In genomic region chr9:98576354-98576753, GRCh38 we compare ENCODE assay signal across 1 cellular context.
TF ChIP-seq lines count a peak whose summit lies in the region.

No MANE protein-coding gene starts in this region.

TF ChIP-seq in K562, 482 proteins besides CTCF, POLR2A, EP300 and RAD21 (continued from another document and continues in another):
- TF ChIP-seq, protein P1, sequence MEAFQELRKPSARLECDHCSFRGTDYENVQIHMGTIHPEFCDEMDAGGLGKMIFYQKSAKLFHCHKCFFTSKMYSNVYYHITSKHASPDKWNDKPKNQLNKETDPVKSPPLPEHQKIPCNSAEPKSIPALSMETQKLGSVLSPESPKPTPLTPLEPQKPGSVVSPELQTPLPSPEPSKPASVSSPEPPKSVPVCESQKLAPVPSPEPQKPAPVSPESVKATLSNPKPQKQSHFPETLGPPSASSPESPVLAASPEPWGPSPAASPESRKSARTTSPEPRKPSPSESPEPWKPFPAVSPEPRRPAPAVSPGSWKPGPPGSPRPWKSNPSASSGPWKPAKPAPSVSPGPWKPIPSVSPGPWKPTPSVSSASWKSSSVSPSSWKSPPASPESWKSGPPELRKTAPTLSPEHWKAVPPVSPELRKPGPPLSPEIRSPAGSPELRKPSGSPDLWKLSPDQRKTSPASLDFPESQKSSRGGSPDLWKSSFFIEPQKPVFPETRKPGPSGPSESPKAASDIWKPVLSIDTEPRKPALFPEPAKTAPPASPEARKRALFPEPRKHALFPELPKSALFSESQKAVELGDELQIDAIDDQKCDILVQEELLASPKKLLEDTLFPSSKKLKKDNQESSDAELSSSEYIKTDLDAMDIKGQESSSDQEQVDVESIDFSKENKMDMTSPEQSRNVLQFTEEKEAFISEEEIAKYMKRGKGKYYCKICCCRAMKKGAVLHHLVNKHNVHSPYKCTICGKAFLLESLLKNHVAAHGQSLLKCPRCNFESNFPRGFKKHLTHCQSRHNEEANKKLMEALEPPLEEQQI (IDR thresholded peaks at IDR 0.05): peak; percentile 65; the same call in 1 of the 2 replicates
- no peak for TF ChIP-seq NR2F6 (CRISPR knock-in tag; IDR thresholded peaks at IDR 0.05)
- TF ChIP-seq SLC30A9 (CRISPR knock-in tag; IDR thresholded peaks at IDR 0.05): no peak
- no peak for TF ChIP-seq STAT6 (CRISPR knock-in tag; IDR thresholded peaks at IDR 0.05)
- no peak for TF ChIP-seq ZBTB7A (IDR thresholded peaks at IDR 0.05; ENCODE audit: borderline replicate concordance, control insufficient read depth, low read depth, low read length)
- TF ChIP-seq CEBPG (CRISPR knock-in tag; IDR thresholded peaks at IDR 0.05): no peak
- 0 out of 4 replicates have a peak, but pooled peaks of 1 of the 2 experiments have one; percentile 38 for TF ChIP-seq CEBPG (tag; conservative IDR thresholded peaks at IDR 0.05 in 1 of 2, IDR thresholded peaks at IDR 0.05 in 1 of 2)
- TF ChIP-seq, protein P2, sequence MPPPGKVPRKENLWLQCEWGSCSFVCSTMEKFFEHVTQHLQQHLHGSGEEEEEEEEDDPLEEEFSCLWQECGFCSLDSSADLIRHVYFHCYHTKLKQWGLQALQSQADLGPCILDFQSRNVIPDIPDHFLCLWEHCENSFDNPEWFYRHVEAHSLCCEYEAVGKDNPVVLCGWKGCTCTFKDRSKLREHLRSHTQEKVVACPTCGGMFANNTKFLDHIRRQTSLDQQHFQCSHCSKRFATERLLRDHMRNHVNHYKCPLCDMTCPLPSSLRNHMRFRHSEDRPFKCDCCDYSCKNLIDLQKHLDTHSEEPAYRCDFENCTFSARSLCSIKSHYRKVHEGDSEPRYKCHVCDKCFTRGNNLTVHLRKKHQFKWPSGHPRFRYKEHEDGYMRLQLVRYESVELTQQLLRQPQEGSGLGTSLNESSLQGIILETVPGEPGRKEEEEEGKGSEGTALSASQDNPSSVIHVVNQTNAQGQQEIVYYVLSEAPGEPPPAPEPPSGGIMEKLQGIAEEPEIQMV (tag; conservative IDR thresholded peaks at IDR 0.05; ENCODE audit: low read depth): no peak; the same call in 1 of the 2 replicates
- TF ChIP-seq ERF (CRISPR knock-in tag; IDR thresholded peaks at IDR 0.05): no peak
- peak; percentile 69; the same call in 1 of the 2 replicates for TF ChIP-seq ZNF668 (CRISPR knock-in tag; IDR thresholded peaks at IDR 0.05)
- TF ChIP-seq XRCC3 (IDR thresholded peaks at IDR 0.05): no peak
- TF ChIP-seq MECOM (CRISPR knock-in tag; IDR thresholded peaks at IDR 0.05): peak; percentile 36; the same call in 1 of the 2 replicates
- 0 out of 2 replicates have a peak, but pooled peaks have one; percentile 33 for TF ChIP-seq MEF2A (IDR thresholded peaks at IDR 0.05; ENCODE audit: control insufficient read depth, low read depth, low read length)
- TF ChIP-seq JUND (IDR thresholded peaks at IDR 0.05; ENCODE audit: borderline replicate concordance, low read depth, low read length): peak; percentile 75
- peak; percentile 42; the same call in 1 of the 3 replicates for TF ChIP-seq JUND (tag; IDR thresholded peaks at IDR 0.05; ENCODE audit: borderline replicate concordance, low read depth, low read length)
- TF ChIP-seq GATA2 (CRISPR knock-in tag; IDR thresholded peaks at IDR 0.05): peak; percentile 97
- peak; percentile 86 to 87 for TF ChIP-seq TRIM24 (IDR thresholded peaks at IDR 0.05)
- TF ChIP-seq ZEB2 (IDR thresholded peaks at IDR 0.05): no peak
- peak; percentile 27; the same call in 1 of the 2 replicates for TF ChIP-seq CREM (IDR thresholded peaks at IDR 0.05; ENCODE audit: low read depth)
- 0 out of 2 replicates have a peak, but pooled peaks have one; percentile 17 for TF ChIP-seq ZNF311 (CRISPR knock-in tag; IDR thresholded peaks at IDR 0.05)
- TF ChIP-seq, protein P3, sequence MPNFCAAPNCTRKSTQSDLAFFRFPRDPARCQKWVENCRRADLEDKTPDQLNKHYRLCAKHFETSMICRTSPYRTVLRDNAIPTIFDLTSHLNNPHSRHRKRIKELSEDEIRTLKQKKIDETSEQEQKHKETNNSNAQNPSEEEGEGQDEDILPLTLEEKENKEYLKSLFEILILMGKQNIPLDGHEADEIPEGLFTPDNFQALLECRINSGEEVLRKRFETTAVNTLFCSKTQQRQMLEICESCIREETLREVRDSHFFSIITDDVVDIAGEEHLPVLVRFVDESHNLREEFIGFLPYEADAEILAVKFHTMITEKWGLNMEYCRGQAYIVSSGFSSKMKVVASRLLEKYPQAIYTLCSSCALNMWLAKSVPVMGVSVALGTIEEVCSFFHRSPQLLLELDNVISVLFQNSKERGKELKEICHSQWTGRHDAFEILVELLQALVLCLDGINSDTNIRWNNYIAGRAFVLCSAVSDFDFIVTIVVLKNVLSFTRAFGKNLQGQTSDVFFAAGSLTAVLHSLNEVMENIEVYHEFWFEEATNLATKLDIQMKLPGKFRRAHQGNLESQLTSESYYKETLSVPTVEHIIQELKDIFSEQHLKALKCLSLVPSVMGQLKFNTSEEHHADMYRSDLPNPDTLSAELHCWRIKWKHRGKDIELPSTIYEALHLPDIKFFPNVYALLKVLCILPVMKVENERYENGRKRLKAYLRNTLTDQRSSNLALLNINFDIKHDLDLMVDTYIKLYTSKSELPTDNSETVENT (CRISPR knock-in tag; IDR thresholded peaks at IDR 0.05): no peak
- peak; percentile 97 for TF ChIP-seq TCF3 (CRISPR knock-in tag; IDR thresholded peaks at IDR 0.05)
- TF ChIP-seq DMBX1 (CRISPR knock-in tag; IDR thresholded peaks at IDR 0.05; ENCODE audit: borderline replicate concordance): peak; percentile 71; the same call in 1 of the 2 replicates
- peak; percentile 85 for TF ChIP-seq HDAC3 (IDR thresholded peaks at IDR 0.05; ENCODE audit: borderline replicate concordance, partially characterized antibody)
- TF ChIP-seq, protein P4, sequence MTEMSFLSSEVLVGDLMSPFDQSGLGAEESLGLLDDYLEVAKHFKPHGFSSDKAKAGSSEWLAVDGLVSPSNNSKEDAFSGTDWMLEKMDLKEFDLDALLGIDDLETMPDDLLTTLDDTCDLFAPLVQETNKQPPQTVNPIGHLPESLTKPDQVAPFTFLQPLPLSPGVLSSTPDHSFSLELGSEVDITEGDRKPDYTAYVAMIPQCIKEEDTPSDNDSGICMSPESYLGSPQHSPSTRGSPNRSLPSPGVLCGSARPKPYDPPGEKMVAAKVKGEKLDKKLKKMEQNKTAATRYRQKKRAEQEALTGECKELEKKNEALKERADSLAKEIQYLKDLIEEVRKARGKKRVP (CRISPR knock-in tag; IDR thresholded peaks at IDR 0.05): no peak
- peak; percentile 79; the same call in 1 of the 2 replicates for TF ChIP-seq CC2D1A (IDR thresholded peaks at IDR 0.05)
- peak; percentile 98 for TF ChIP-seq ADNP (tag; IDR thresholded peaks at IDR 0.05)
- TF ChIP-seq ZNF3 (CRISPR knock-in tag; IDR thresholded peaks at IDR 0.05): no peak
- TF ChIP-seq CBX3 (IDR thresholded peaks at IDR 0.05; ENCODE audit: borderline replicate concordance in 1 of 2, low read length in 2 of 2): peak in 1 of 2 experiments; percentile 94; a peak in 2 of 3 replicates
- TF ChIP-seq MEIS2 (IDR thresholded peaks at IDR 0.05; ENCODE audit: partially characterized antibody): peak; percentile 99
- TF ChIP-seq ZNF395 (CRISPR knock-in tag; IDR thresholded peaks at IDR 0.05): 0 out of 2 replicates have a peak, but pooled peaks have one; percentile 4
- TF ChIP-seq TAL1 (IDR thresholded peaks at IDR 0.05): peak; percentile 97
- TF ChIP-seq RNF2 (IDR thresholded peaks at IDR 0.05): peak; percentile 50; the same call in 1 of the 2 replicates
- peak; percentile 91 for TF ChIP-seq NFIC (IDR thresholded peaks at IDR 0.05)
- TF ChIP-seq TGIF2 (CRISPR knock-in tag; IDR thresholded peaks at IDR 0.05): no peak
- no peak for TF ChIP-seq EZH2 (IDR thresholded peaks at IDR 0.05; ENCODE audit: borderline replicate concordance, low read depth, low read length)
- peak; percentile 97 for TF ChIP-seq BCOR (IDR thresholded peaks at IDR 0.05)
- TF ChIP-seq PBX2 (CRISPR knock-in tag; IDR thresholded peaks at IDR 0.05; ENCODE audit: low read depth): no peak
- peak; percentile 93 for TF ChIP-seq PBX2 (tag; conservative IDR thresholded peaks at IDR 0.05; ENCODE audit: low read depth)
- TF ChIP-seq TEAD4 (IDR thresholded peaks at IDR 0.05; ENCODE audit: low read length): peak; percentile 95
- TF ChIP-seq TEAD4 (CRISPR knock-in tag; IDR thresholded peaks at IDR 0.05; ENCODE audit: borderline replicate concordance): no peak
- TF ChIP-seq ZNF740 (CRISPR knock-in tag; IDR thresholded peaks at IDR 0.05): no peak
- TF ChIP-seq ZNF740 (tag; IDR thresholded peaks at IDR 0.05): no peak
- peak; percentile 98 to 99 for TF ChIP-seq KDM1A (IDR thresholded peaks at IDR 0.05)
- TF ChIP-seq HDAC1 (IDR thresholded peaks at IDR 0.05): peak; percentile 48 to 84; a peak in 3 of 4 replicates
- TF ChIP-seq LEF1 (IDR thresholded peaks at IDR 0.05): peak; percentile 81
